Comparison of ENCODE assay signal across 15 cellular contexts in the genomic region with DNA sequence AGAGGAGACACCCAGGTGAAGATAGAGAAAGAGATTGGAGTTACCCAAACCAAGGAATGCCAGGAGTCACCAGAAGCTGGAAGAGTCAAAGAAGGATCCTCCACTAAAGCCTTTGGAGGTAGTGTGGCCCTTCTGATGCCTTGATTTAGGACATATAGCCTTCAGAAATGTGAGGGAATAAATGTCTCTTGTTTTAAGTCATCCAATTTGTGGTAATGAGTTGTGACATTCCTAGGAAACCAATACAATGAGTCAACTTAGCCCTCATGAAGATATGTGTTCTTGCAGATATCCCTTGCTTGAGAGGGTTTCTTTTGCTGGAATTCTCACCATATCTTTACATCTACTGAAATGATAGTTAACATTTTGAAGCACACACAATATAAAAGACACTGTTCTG. TPM values are rescaled to one million over a fixed set of nuclear protein-coding genes. Genes with fewer than 3 reads are reported as not detected.
DNase-seq lines count a peak whose midpoint lies in the region; ATAC-seq, FAIRE-seq and TF ChIP-seq lines count a peak whose summit lies in the region.
"Had no signal": no experiment of that assay in that cellular context is flagged by ENCODE, and none has a peak within 500 bp of the region (broad histone marks: within the 10 kb centered on the region; RNA-seq: fewer than 3 reads in every experiment).

No MANE protein-coding gene starts in this region.

- H3K9me3 Mint-ChIP-seq in HFFc6 (no peaks in the 10 kb centered on the region), astrocyte (ENCODE audit: unreplicated experiment) (no peaks in the 10 kb centered on the region)
- H3K9me3 Mint-ChIP-seq in activated T-cell treated with anti-CD3 and anti-CD28 coated beads, Interleukin-2, amount 50 U/mL, for 72 hours = no peaks in the 10 kb centered on the region
- H3K9me3 Mint-ChIP-seq: activated CD4-positive, alpha-beta memory T cell treated with anti-CD3 and anti-CD28 coated beads, Interleukin-2, amount 10 ng/mL, durations not matched to agents 7 days and 5 days; neural progenitor cell; T-helper 2 cell treated with Interferon-gamma antibody and Interleukin-4, amounts not matched to agents 5 μg/mL and 100 μg/mL, for 36 hours had no signal

- H3K79me2 ChIP-seq in astrocyte (ENCODE audit: insufficient read depth, low read length) = no peaks in the 10 kb centered on the region

- TF ChIP-seq CTCF in HFFc6 (IDR thresholded peaks at IDR 0.05) (no peak), astrocyte (IDR thresholded peaks at IDR 0.05; ENCODE audit: insufficient read depth, low read depth, low read length) (no peak), foreskin fibroblast (IDR thresholded peaks at IDR 0.05; ENCODE audit: low read depth, low read length) (no peak), D721Med (IDR thresholded peaks at IDR 0.05; ENCODE audit: insufficient read depth, missing control alignments) (no peak)

- H3K4me2 ChIP-seq in astrocyte (ENCODE audit: low read length) = peak overlapping the region; percentile 20
- H3K4me2 ChIP-seq: neural progenitor cell had no signal

- H2AFZ ChIP-seq in astrocyte (ENCODE audit: low read depth, low read length) = peak overlapping the region; percentile 22
- H2AFZ ChIP-seq: neural progenitor cell had no signal

- H3K9ac ChIP-seq in astrocyte (ENCODE audit: low read length) = no peak overlapping the region
- H3K9ac ChIP-seq: neural progenitor cell had no signal

- peak overlapping the region; percentile 49 for H3K27ac ChIP-seq in astrocyte (ENCODE audit: low read depth, low read length)
- H3K27ac ChIP-seq: gastrocnemius medialis, neural progenitor cell, thoracic aorta had no signal

- H3K27ac Mint-ChIP-seq in HFFc6 (no peak overlapping the region), astrocyte (ENCODE audit: unreplicated experiment) (peak overlapping the region; percentile 98)
- no peak overlapping the region for H3K27ac Mint-ChIP-seq in activated T-cell treated with anti-CD3 and anti-CD28 coated beads, Interleukin-2, amount 50 U/mL, for 72 hours
- H3K27ac Mint-ChIP-seq: activated CD4-positive, alpha-beta memory T cell treated with anti-CD3 and anti-CD28 coated beads, Interleukin-2, amount 10 ng/mL, durations not matched to agents 7 days and 5 days; neural progenitor cell; T-helper 2 cell treated with Interferon-gamma antibody and Interleukin-4, amounts not matched to agents 5 μg/mL and 100 μg/mL, for 36 hours had no signal

- no peak overlapping the region for H3K4me3 ChIP-seq in astrocyte (ENCODE audit: insufficient read depth, low read depth, low read length)
- no peak overlapping the region for H3K4me3 ChIP-seq in foreskin fibroblast (ENCODE audit: low read depth in 1 of 2, low read length in 2 of 2)
- H3K4me3 ChIP-seq: gastrocnemius medialis, MG63, neural progenitor cell, thoracic aorta had no signal

- ATAC-seq in activated T-cell treated with anti-CD3 and anti-CD28 coated beads, Interleukin-2, amount 50 U/mL, for 72 hours (replicated peaks in 1 of 2) = no peak
- ATAC-seq: gastrocnemius medialis, left cardiac atrium had no signal

- no peaks in the 10 kb centered on the region for H3K36me3 ChIP-seq in astrocyte (ENCODE audit: insufficient read depth, low read length)
- H3K36me3 ChIP-seq: gastrocnemius medialis, MG63, neural progenitor cell, thoracic aorta had no signal

- H4K20me1 ChIP-seq in astrocyte (ENCODE audit: insufficient read depth, low read length) = no peaks in the 10 kb centered on the region

- H3K9me3 ChIP-seq in astrocyte (ENCODE audit: insufficient read depth, low read depth, low read length) = no peaks in the 10 kb centered on the region
- H3K9me3 ChIP-seq: gastrocnemius medialis, MG63, thoracic aorta had no signal

- FAIRE-seq in astrocyte (lab: Jason Lieb, UNC) = peak; percentile 99
- FAIRE-seq in urothelium cell line (lab: Jason Lieb, UNC) = no peak
- FAIRE-seq in D721Med (lab: Jason Lieb, UNC) = no peak

- H3K4me1 ChIP-seq in astrocyte (ENCODE audit: insufficient read depth, low read length) = peaks cover 12% of the 10 kb centered on the region
- H3K4me1 ChIP-seq: gastrocnemius medialis, neural progenitor cell had no signal

- H3K27me3 Mint-ChIP-seq in HFFc6 (ENCODE audit: insufficient read depth) (no peaks in the 10 kb centered on the region), astrocyte (ENCODE audit: low read depth, unreplicated experiment) (no peaks in the 10 kb centered on the region)
- H3K27me3 Mint-ChIP-seq in activated T-cell treated with anti-CD3 and anti-CD28 coated beads, Interleukin-2, amount 50 U/mL, for 72 hours (ENCODE audit: low read depth) = peaks cover 7% of the 10 kb centered on the region
- H3K27me3 Mint-ChIP-seq: activated CD4-positive, alpha-beta memory T cell treated with anti-CD3 and anti-CD28 coated beads, Interleukin-2, amount 10 ng/mL, durations not matched to agents 7 days and 5 days had no signal

- peaks cover 18% of the 10 kb centered on the region; the same call in 1 of the 2 replicates for H3K4me1 Mint-ChIP-seq in HFFc6 (ENCODE audit: low read depth)
- H3K4me1 Mint-ChIP-seq in astrocyte (ENCODE audit: low read depth, unreplicated experiment) = peaks cover 31% of the 10 kb centered on the region
- no peaks in the 10 kb centered on the region for H3K4me1 Mint-ChIP-seq in activated T-cell treated with anti-CD3 and anti-CD28 coated beads, Interleukin-2, amount 50 U/mL, for 72 hours (ENCODE audit: low read depth)
- H3K4me1 Mint-ChIP-seq: activated CD4-positive, alpha-beta memory T cell treated with anti-CD3 and anti-CD28 coated beads, Interleukin-2, amount 10 ng/mL, durations not matched to agents 7 days and 5 days; neural progenitor cell had no signal

- H3K27me3 ChIP-seq in astrocyte (ENCODE audit: insufficient read depth, low read length) = no peaks in the 10 kb centered on the region
- H3K27me3 ChIP-seq: gastrocnemius medialis, MG63, neural progenitor cell had no signal

- DNase-seq in HFFc6 (peak; percentile 66), astrocyte (ENCODE audit: low read depth) (peak; percentile 90), foreskin fibroblast (peak; percentile 74 to 83), urothelium cell line (ENCODE audit: low spot score) (peak; percentile 26), D721Med (ENCODE audit: insufficient read length, low spot score) (no peak), epidermal melanocyte (ENCODE audit: insufficient read length, low spot score) (no peak)
- DNase-seq in activated T-cell treated with anti-CD3 and anti-CD28 coated beads, Interleukin-2, amount 50 U/mL, for 72 hours = no peak
- DNase-seq: activated CD4-positive, alpha-beta memory T cell treated with anti-CD3 and anti-CD28 coated beads, Interleukin-2, amount 10 ng/mL, durations not matched to agents 7 days and 5 days; cerebellar nuclear complex; gastrocnemius medialis; left cardiac atrium; MG63 had no signal

- H3K4me3 Mint-ChIP-seq in HFFc6 (no peak overlapping the region), astrocyte (ENCODE audit: unreplicated experiment) (no peak overlapping the region)
- H3K4me3 Mint-ChIP-seq in activated T-cell treated with anti-CD3 and anti-CD28 coated beads, Interleukin-2, amount 50 U/mL, for 72 hours = no peak overlapping the region
- H3K4me3 Mint-ChIP-seq: activated CD4-positive, alpha-beta memory T cell treated with anti-CD3 and anti-CD28 coated beads, Interleukin-2, amount 10 ng/mL, durations not matched to agents 7 days and 5 days; neural progenitor cell; T-helper 2 cell treated with Interferon-gamma antibody and Interleukin-4, amounts not matched to agents 5 μg/mL and 100 μg/mL, for 36 hours had no signal

- H3K36me3 Mint-ChIP-seq in HFFc6 (ENCODE audit: low read depth) (no peaks in the 10 kb centered on the region), astrocyte (ENCODE audit: low read depth, unreplicated experiment) (no peaks in the 10 kb centered on the region)
- no peaks in the 10 kb centered on the region for H3K36me3 Mint-ChIP-seq in activated T-cell treated with anti-CD3 and anti-CD28 coated beads, Interleukin-2, amount 50 U/mL, for 72 hours (ENCODE audit: insufficient read depth in 2 of 2)
- H3K36me3 Mint-ChIP-seq: neural progenitor cell had no signal

RNA-seq across cellular contexts. Expression of a gene that starts 58.8 kb away (rescaled TPM):
- not detected for total RNA-seq in HFFc6 (2021; fragmentation: NEBNext Ultra II Directional; extraction: Animal tissue kit (Norgen Biotek cat#: 25700))
- total RNA-seq in astrocyte = not detected in 2 replicates
- not detected for total RNA-seq in activated T-cell treated with anti-CD3 and anti-CD28 coated beads, Interleukin-2, amount 50 U/mL, for 72 hours
- total RNA-seq: activated CD4-positive, alpha-beta memory T cell treated with anti-CD3 and anti-CD28 coated beads, Interleukin-2, amount 10 ng/mL, durations not matched to agents 7 days and 5 days; gastrocnemius medialis; left cardiac atrium; thoracic aorta had no signal

Comparison
In these comparisons a context has a peak if more than half of its experiments do, and no peak if none do; other contexts are left out.
1. DNase-seq: peak in HFFc6 (single experiment), astrocyte (single experiment), foreskin fibroblast (2 of 2) and urothelium cell line (single experiment); none in D721Med (single experiment), epidermal melanocyte (single experiment) and activated T-cell treated with anti-CD3 and anti-CD28 coated beads, Interleukin-2, amount 50 U/mL, for 72 hours (0 of 2).